In genomic region chr1:3125546-3126368, GRCh38 we compare ENCODE assay signal across 23 cellular contexts. TPM values are rescaled to one million over a fixed set of nuclear protein-coding genes. Genes with fewer than 3 reads are reported as not detected.
DNase-seq lines count a peak whose midpoint lies in the region; ATAC-seq and TF ChIP-seq lines count a peak whose summit lies in the region.
"Had no signal": no experiment of that assay in that cellular context is flagged by ENCODE, and none has a peak within 500 bp of the region (broad histone marks: within the 10 kb centered on the region; RNA-seq: fewer than 3 reads in every experiment).

No MANE protein-coding gene starts in this region.

- no peaks in the 10 kb centered on the region for H3K9me3 ChIP-seq in NT2/D1 (ENCODE audit: insufficient read depth, low read length)
- H3K9me3 ChIP-seq in ascending aorta = no peaks in the 10 kb centered on the region
- H3K9me3 ChIP-seq in right lobe of liver = no peaks in the 10 kb centered on the region
- H3K9me3 ChIP-seq in uterus = no peaks in the 10 kb centered on the region
- H3K9me3 ChIP-seq: vagina had no signal

- intact Hi-C loops in ascending aorta (cut with DNase I) (loop anchor here (2.0 to 5.0 kb wide), 3 partner anchors 51 to 187 kb away; no protein-coding TSS in a partner anchor), right lobe of liver (cut with DNase I) (no loop called here), uterus (cut with DNase I; ENCODE audit: low total_unique reads) (no loop called here)

- TF ChIP-seq CTCF in ascending aorta (IDR thresholded peaks at IDR 0.05) (no peak), right lobe of liver (IDR thresholded peaks at IDR 0.05) (no peak), uterus (IDR thresholded peaks at IDR 0.05) (no peak)

- DNase-seq in NT2/D1 (ENCODE audit: low read depth, low spot score) (no peak), ascending aorta (ENCODE audit: low spot score in 2 of 2) (no peak), right lobe of liver (no peak), superior temporal gyrus (ENCODE audit: extremely low spot score) (peak; percentile 19), HuH-7 (ENCODE audit: low spot score) (no peak), uterus (no peak)
- DNase-seq in activated effector memory CD4-positive, alpha-beta T cell treated with Interleukin-2 at 50 U/mL for 16 hours = no peak
- DNase-seq: activated CD4-positive, alpha-beta T cell treated with anti-CD3 and anti-CD28 coated beads for 48 hours; activated naive CD4-positive, alpha-beta T cell treated with anti-CD3 and anti-CD28 coated beads for 36 hours; activated T-cell treated with anti-CD3 and anti-CD28 coated beads, Interleukin-2, amount 50 U/mL, for 72 hours; CD4-positive, CD25-positive, alpha-beta regulatory T cell; effector memory CD8-positive, alpha-beta T cell; foreskin fibroblast; H9; natural killer cell; NCI-H146; T-helper 17 cell had no signal

- H3K27me3 ChIP-seq in NT2/D1 (ENCODE audit: insufficient read depth, insufficient read length) (no peaks in the 10 kb centered on the region), ascending aorta (no peaks in the 10 kb centered on the region), right lobe of liver (no peaks in the 10 kb centered on the region), uterus (no peaks in the 10 kb centered on the region)
- H3K27me3 ChIP-seq: hepatocyte, vagina had no signal

- H3K27ac ChIP-seq in ascending aorta (peak overlapping the region; percentile 86 to 91), right lobe of liver (no peak overlapping the region), uterus (no peak overlapping the region)
- H3K27ac ChIP-seq: KMS-11, parathyroid adenoma, SK-N-MC had no signal

- H3K4me3 ChIP-seq in NT2/D1 (ENCODE audit: insufficient read length, low read depth) (no peak overlapping the region), ascending aorta (peak overlapping the region in 1 of 2 donors; percentile 30), right lobe of liver (no peak overlapping the region), uterus (no peak overlapping the region)
- H3K4me3 ChIP-seq: hepatocyte, SK-N-MC, vagina had no signal

- peak overlapping the region; percentile 1 for H3K9ac ChIP-seq in NT2/D1 (ENCODE audit: insufficient read length, low read depth)
- H3K9ac ChIP-seq: KMS-11, parathyroid adenoma had no signal

- 41% methylated on average over 9 of the region's 47 CpGs for WGBS in right lobe of liver (ENCODE audit: insufficient coverage, low coverage, low lambda C conversion rate, missing lambda C conversion rate)

- peak; percentile 61 to 74 (median 68) for ATAC-seq in right lobe of liver
- ATAC-seq: activated T-cell treated with anti-CD3 and anti-CD28 coated beads, Interleukin-2, amount 50 U/mL, for 72 hours; effector memory CD8-positive, alpha-beta T cell; natural killer cell; T-helper 17 cell had no signal

- H3K4me1 ChIP-seq in NT2/D1 (ENCODE audit: insufficient read depth, insufficient read length) (peaks cover 8% of the 10 kb centered on the region), ascending aorta (peaks cover 49 to 94% of the 10 kb centered on the region in 2 donors), right lobe of liver (peaks cover 0 to 19% (median 6%) of the 10 kb centered on the region in 4 donors), uterus (peaks cover 0 to 11% of the 10 kb centered on the region in 2 donors)
- H3K4me1 ChIP-seq: parathyroid adenoma had no signal

- H3K36me3 ChIP-seq in NT2/D1 (ENCODE audit: insufficient read depth, insufficient read length, low read length) (no peaks in the 10 kb centered on the region), ascending aorta (no peaks in the 10 kb centered on the region), right lobe of liver (no peaks in the 10 kb centered on the region), uterus (no peaks in the 10 kb centered on the region)
- H3K36me3 ChIP-seq: vagina had no signal

- TF ChIP-seq POLR2A in right lobe of liver (IDR thresholded peaks at IDR 0.05) (no peak), uterus (IDR thresholded peaks at IDR 0.05) (no peak)

RNA-seq across cellular contexts. Expression of gene PRDM16, which starts 56.8 kb away (rescaled TPM):
- 84.2 TPM for total RNA-seq in ascending aorta
- under 1 TPM; 0.06 to 0.75 (median 0.28) TPM for total RNA-seq in right lobe of liver
- 1 to 10 TPM in 1 of 4 donors, under 1 TPM in 2, not detected in 1; 0.26 to 7.7 (median 0.35) TPM for total RNA-seq in uterus
- total RNA-seq: HT1080, T-helper 17 cell had no signal

Comparison
In these comparisons a context has a peak if more than half of its experiments do, and no peak if none do; other contexts are left out.
1. H3K27ac ChIP-seq: peak in ascending aorta (2 of 2); none in right lobe of liver (0 of 3) and uterus (0 of 2).